In the genomic region with DNA sequence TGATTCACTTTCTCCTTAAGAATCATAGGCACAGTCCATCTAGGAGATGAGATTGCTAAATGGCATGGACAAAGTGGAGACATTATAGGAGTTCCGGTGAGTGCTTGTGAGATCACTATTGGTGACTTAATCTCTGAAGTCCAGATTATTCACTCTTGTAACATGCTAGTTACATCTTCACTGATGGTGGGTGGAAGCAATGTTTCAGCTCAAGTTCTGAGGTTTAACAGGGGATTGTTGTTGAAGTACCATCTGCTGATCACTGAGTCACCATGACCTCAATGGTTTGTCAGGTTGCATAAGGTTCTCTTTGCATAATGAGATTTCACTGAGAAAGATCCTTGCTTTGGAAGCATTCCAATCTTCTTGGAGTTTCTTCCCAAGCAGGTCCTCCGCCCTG, we compare ENCODE assay signal across 8 cellular contexts.
DNase-seq lines count a peak whose midpoint lies in the region; ATAC-seq lines count a peak whose summit lies in the region.
"Not testable (repeated sequence)": the region's sequence is repeated elsewhere in the genome, so short reads cannot be mapped to it uniquely, and the experiment has no call there.

No MANE protein-coding gene starts in this region.

- H3K9me3 Mint-ChIP-seq in activated naive CD8-positive, alpha-beta T cell treated with anti-CD3 and anti-CD28 coated beads, Interleukin-2, amount 50 U/mL, for 24 hours; stimulated activated effector memory CD8-positive, alpha-beta T cell treated with anti-CD3 and anti-CD28 coated beads, Interleukin-12 subunit alpha, Interleukin-12 subunit beta, amount 100 ng/mL, for 72 hours: not testable (repeated sequence)

- not testable (repeated sequence) for H4K20me1 ChIP-seq in GM23248 (ENCODE audit: insufficient read depth)

- not testable (repeated sequence) for H3K36me3 ChIP-seq in GM23248 (ENCODE audit: low read depth)

- ATAC-seq in SK-N-SH treated with all-trans-retinoic acid at 6 μM for 48 hours = peak; percentile 49; the same call in 2 of the 3 replicates
- ATAC-seq in activated naive CD8-positive, alpha-beta T cell treated with anti-CD3 and anti-CD28 coated beads, Interleukin-2, amount 50 U/mL, for 24 hours = peak; percentile 82
- ATAC-seq in stimulated activated effector memory CD8-positive, alpha-beta T cell treated with anti-CD3 and anti-CD28 coated beads, Interleukin-12 subunit alpha, Interleukin-12 subunit beta, amount 100 ng/mL, for 72 hours = peak; percentile 96

- H3K9me3 ChIP-seq in GM23248 (ENCODE audit: low read depth) = not testable (repeated sequence)

- in situ Hi-C loops in Caki2 (cut with HindIII; ENCODE audit: low pct_unique_long_range_greater_than_20kb, low sequenced_read_pairs); GM23248 (cut with MboI): not testable (repeated sequence)

- H3K4me1 Mint-ChIP-seq in activated naive CD8-positive, alpha-beta T cell treated with anti-CD3 and anti-CD28 coated beads, Interleukin-2, amount 50 U/mL, for 24 hours; stimulated activated effector memory CD8-positive, alpha-beta T cell treated with anti-CD3 and anti-CD28 coated beads, Interleukin-12 subunit alpha, Interleukin-12 subunit beta, amount 100 ng/mL, for 72 hours: not testable (repeated sequence)

- H3K27me3 Mint-ChIP-seq in activated naive CD8-positive, alpha-beta T cell treated with anti-CD3 and anti-CD28 coated beads, Interleukin-2, amount 50 U/mL, for 24 hours = peaks cover 33% of the 10 kb centered on the region

- not testable (repeated sequence) for H3K79me2 ChIP-seq in GM23248 (ENCODE audit: insufficient read depth)

- H3K4me2 ChIP-seq in GM23248 (ENCODE audit: unreplicated experiment) = not testable (repeated sequence)

- H3K4me3 Mint-ChIP-seq in activated naive CD8-positive, alpha-beta T cell treated with anti-CD3 and anti-CD28 coated beads, Interleukin-2, amount 50 U/mL, for 24 hours; stimulated activated effector memory CD8-positive, alpha-beta T cell treated with anti-CD3 and anti-CD28 coated beads, Interleukin-12 subunit alpha, Interleukin-12 subunit beta, amount 100 ng/mL, for 72 hours: not testable (repeated sequence)

- not testable (repeated sequence) for H3K9ac ChIP-seq in GM23248

- H3K27me3 ChIP-seq in GM23248 (replicated peaks; ENCODE audit: insufficient read depth) = not testable (repeated sequence)

- not testable (repeated sequence) for H3F3A ChIP-seq in GM23248 (ENCODE audit: insufficient read depth)

- H3K36me3 Mint-ChIP-seq in activated naive CD8-positive, alpha-beta T cell treated with anti-CD3 and anti-CD28 coated beads, Interleukin-2, amount 50 U/mL, for 24 hours (ENCODE audit: low read depth); stimulated activated effector memory CD8-positive, alpha-beta T cell treated with anti-CD3 and anti-CD28 coated beads, Interleukin-12 subunit alpha, Interleukin-12 subunit beta, amount 100 ng/mL, for 72 hours: not testable (repeated sequence)

- H3K4me3 ChIP-seq in GM23248 = not testable (repeated sequence)

- H3K27ac Mint-ChIP-seq in activated naive CD8-positive, alpha-beta T cell treated with anti-CD3 and anti-CD28 coated beads, Interleukin-2, amount 50 U/mL, for 24 hours = not testable (repeated sequence)
- peak overlapping the region; percentile 60 for H3K27ac Mint-ChIP-seq in stimulated activated effector memory CD8-positive, alpha-beta T cell treated with anti-CD3 and anti-CD28 coated beads, Interleukin-12 subunit alpha, Interleukin-12 subunit beta, amount 100 ng/mL, for 72 hours

- not testable (repeated sequence) for H2AFZ ChIP-seq in GM23248

- DNase-seq in Caki2 (ENCODE audit: low read depth) (peak; percentile 13), GM23248 (peak; percentile 62), MV-4-11 (lab: John Stamatoyannopoulos, UW) (peak; percentile 58), epithelial cell of prostate (ENCODE audit: low read depth, low spot score) (peak; percentile 62), iris pigment epithelial cell (ENCODE audit: low read depth) (peak; percentile 14)
- DNase-seq in activated naive CD8-positive, alpha-beta T cell treated with anti-CD3 and anti-CD28 coated beads, Interleukin-2, amount 50 U/mL, for 24 hours; stimulated activated effector memory CD8-positive, alpha-beta T cell treated with anti-CD3 and anti-CD28 coated beads, Interleukin-12 subunit alpha, Interleukin-12 subunit beta, amount 100 ng/mL, for 72 hours (ENCODE audit: low spot score in 2 of 2): not testable (repeated sequence)

- H3K9me2 ChIP-seq in GM23248 (ENCODE audit: insufficient read depth) = not testable (repeated sequence)

- H3K27ac ChIP-seq in GM23248 = not testable (repeated sequence)
- H3K27ac ChIP-seq in epithelial cell of prostate = peak overlapping the region; percentile 19

- not testable (repeated sequence) for H3K4me1 ChIP-seq in GM23248 (ENCODE audit: insufficient read depth)

- 41 to 50% methylated on average over 2 of the region's 2 CpGs for WGBS in GM23248 (ENCODE audit: low coverage in 1 of 2, low lambda C conversion rate in 2 of 2, missing lambda C conversion rate in 2 of 2), 2 experiments
